ENCODE assay signal across 8 cellular contexts in genomic region chr11:114463999-114464398, GRCh38.
"Had no signal": no experiment of that assay in that cellular context is flagged by ENCODE, and none has a peak within 500 bp of the region (broad histone marks: within the 10 kb centered on the region; RNA-seq: fewer than 3 reads in every experiment).

No MANE protein-coding gene starts in this region.

- DNase-seq: IMR-90, KBM-7, KG1 had no signal

- ATAC-seq: HepG2 had no signal

- H3K4me1 Mint-ChIP-seq: IgD-negative memory B cell had no signal

- H3K27ac ChIP-seq: HL-60, KMS-11 had no signal

- H3K4me3 Mint-ChIP-seq: IgD-negative memory B cell had no signal

- H3K27ac Mint-ChIP-seq: IgD-negative memory B cell had no signal

- FAIRE-seq: HepG2, HTR-8/SVneo had no signal

- H3K4me2 ChIP-seq: KMS-11 had no signal

- H3K9ac ChIP-seq: KMS-11 had no signal
